ENCODE assay signal across 22 cellular contexts in genomic region chr5:103389362-103389761, GRCh38.
"Had no signal": no experiment of that assay in that cellular context is flagged by ENCODE, and none has a peak within 500 bp of the region (broad histone marks: within the 10 kb centered on the region; RNA-seq: fewer than 3 reads in every experiment).

No MANE protein-coding gene starts in this region.

- H3K9me3 Mint-ChIP-seq: activated naive CD8-positive, alpha-beta T cell treated with anti-CD3 and anti-CD28 coated beads, Interleukin-2, amount 10 ng/mL, durations not matched to agents 7 days and 5 days had no signal

- H3K9me3 ChIP-seq: esophagus muscularis mucosa, prostate gland, thyroid gland had no signal

- H3K36me3 ChIP-seq: esophagus muscularis mucosa, left ventricle myocardium inferior, prostate gland, thyroid gland had no signal

- H3K4me1 Mint-ChIP-seq: activated naive CD8-positive, alpha-beta T cell treated with anti-CD3 and anti-CD28 coated beads, Interleukin-2, amount 10 ng/mL, durations not matched to agents 7 days and 5 days; natural killer cell; T-helper 17 cell had no signal

- H3K4me3 ChIP-seq: esophagus muscularis mucosa, left ventricle myocardium inferior, prostate gland, thyroid gland had no signal

- H3K27ac Mint-ChIP-seq: activated CD4-positive, alpha-beta memory T cell treated with anti-CD3 and anti-CD28 coated beads for 36 hours; activated naive CD4-positive, alpha-beta T cell treated with anti-CD3 and anti-CD28 coated beads for 36 hours; activated naive CD8-positive, alpha-beta T cell treated with anti-CD3 and anti-CD28 coated beads, Interleukin-2, amount 10 ng/mL, durations not matched to agents 7 days and 5 days; activated T-cell treated with anti-CD3 and anti-CD28 coated beads, Interleukin-2, amount 50 U/mL, for 72 hours; dendritic cell treated with granulocyte-macrophage colony-stimulating factor and Interleukin-4, amounts not matched to agents 40 ng/mL and 50 ng/mL, for 4 days; effector memory CD8-positive, alpha-beta T cell; natural killer cell; T-helper 17 cell had no signal

- H3K27ac ChIP-seq: esophagus muscularis mucosa, left ventricle myocardium inferior, prostate gland, thyroid gland had no signal

- H3K27me3 Mint-ChIP-seq: dendritic cell treated with granulocyte-macrophage colony-stimulating factor and Interleukin-4, amounts not matched to agents 40 ng/mL and 50 ng/mL, for 4 days had no signal

- DNase-seq: activated CD4-positive, alpha-beta memory T cell treated with anti-CD3 and anti-CD28 coated beads for 36 hours; activated CD4-positive, alpha-beta T cell treated with anti-CD3 and anti-CD28 coated beads for 4 hours; activated CD4-positive, CD25-positive, alpha-beta regulatory T cell; activated effector memory CD4-positive, alpha-beta T cell treated with Interleukin-2 at 50 U/mL for 16 hours; activated naive CD4-positive, alpha-beta T cell treated with anti-CD3 and anti-CD28 coated beads for 36 hours; activated naive CD8-positive, alpha-beta T cell treated with anti-CD3 and anti-CD28 coated beads, Interleukin-2, amount 10 ng/mL, durations not matched to agents 7 days and 5 days; activated T-cell treated with anti-CD3 and anti-CD28 coated beads, Interleukin-2, amount 50 U/mL, for 72 hours; amniotic stem cell; effector memory CD8-positive, alpha-beta T cell; kidney glomerular epithelial cell; left ventricle myocardium inferior; natural killer cell; right cardiac atrium; stimulated activated CD4-positive, alpha-beta T cell treated with anti-CD3 and anti-CD28 coated beads, Interleukin-12 subunit alpha, Interleukin-12 subunit beta, amount 100 ng/mL, for 4 hours; stimulated activated CD4-positive, alpha-beta T cell treated with anti-CD3 and anti-CD28 coated beads, Interleukin-4, amount 100 ng/mL, for 4 hours; stimulated activated naive CD8-positive, alpha-beta T cell treated with anti-CD3 and anti-CD28 coated beads, Interleukin-15, Interleukin-2, amounts not matched to agents 100 U/mL and 50 U/mL, for 24 hours; SW 1271; T-helper 17 cell; thyroid gland had no signal

- H3K4me1 ChIP-seq: prostate gland, thyroid gland had no signal

- H3K27me3 ChIP-seq: esophagus muscularis mucosa, thyroid gland had no signal

- H3K36me3 Mint-ChIP-seq: activated CD4-positive, alpha-beta memory T cell treated with anti-CD3 and anti-CD28 coated beads for 36 hours; activated naive CD8-positive, alpha-beta T cell treated with anti-CD3 and anti-CD28 coated beads, Interleukin-2, amount 10 ng/mL, durations not matched to agents 7 days and 5 days; natural killer cell had no signal

- H3K4me3 Mint-ChIP-seq: activated CD4-positive, alpha-beta memory T cell treated with anti-CD3 and anti-CD28 coated beads for 36 hours; activated naive CD4-positive, alpha-beta T cell treated with anti-CD3 and anti-CD28 coated beads for 36 hours; activated naive CD8-positive, alpha-beta T cell treated with anti-CD3 and anti-CD28 coated beads, Interleukin-2, amount 10 ng/mL, durations not matched to agents 7 days and 5 days; activated T-cell treated with anti-CD3 and anti-CD28 coated beads, Interleukin-2, amount 50 U/mL, for 72 hours; dendritic cell treated with granulocyte-macrophage colony-stimulating factor and Interleukin-4, amounts not matched to agents 40 ng/mL and 50 ng/mL, for 4 days; effector memory CD8-positive, alpha-beta T cell; natural killer cell; T-helper 17 cell had no signal
